1 cellular context compared by ENCODE assay signal in genomic region chr6:100230976-100231316, GRCh38.
TF ChIP-seq lines count a peak whose summit lies in the region.

No MANE protein-coding gene starts in this region.

TF ChIP-seq in K562, 482 proteins besides CTCF, POLR2A, EP300 and RAD21 (continued from another document):
- TF ChIP-seq ZBTB40 (IDR thresholded peaks at IDR 0.05) (no peak), ZBTB40 (CRISPR knock-in tag; IDR thresholded peaks at IDR 0.05) (no peak), THRAP3 (IDR thresholded peaks at IDR 0.05; ENCODE audit: borderline replicate concordance) (no peak), TFE3 (CRISPR knock-in tag; IDR thresholded peaks at IDR 0.05) (peak; percentile 55), RCOR1 (IDR thresholded peaks at IDR 0.05; ENCODE audit: borderline replicate concordance in 1 of 2, low read depth in 2 of 2, low read length in 2 of 2) (no peak)
